2 cellular contexts compared by ENCODE assay signal in the genomic region with DNA sequence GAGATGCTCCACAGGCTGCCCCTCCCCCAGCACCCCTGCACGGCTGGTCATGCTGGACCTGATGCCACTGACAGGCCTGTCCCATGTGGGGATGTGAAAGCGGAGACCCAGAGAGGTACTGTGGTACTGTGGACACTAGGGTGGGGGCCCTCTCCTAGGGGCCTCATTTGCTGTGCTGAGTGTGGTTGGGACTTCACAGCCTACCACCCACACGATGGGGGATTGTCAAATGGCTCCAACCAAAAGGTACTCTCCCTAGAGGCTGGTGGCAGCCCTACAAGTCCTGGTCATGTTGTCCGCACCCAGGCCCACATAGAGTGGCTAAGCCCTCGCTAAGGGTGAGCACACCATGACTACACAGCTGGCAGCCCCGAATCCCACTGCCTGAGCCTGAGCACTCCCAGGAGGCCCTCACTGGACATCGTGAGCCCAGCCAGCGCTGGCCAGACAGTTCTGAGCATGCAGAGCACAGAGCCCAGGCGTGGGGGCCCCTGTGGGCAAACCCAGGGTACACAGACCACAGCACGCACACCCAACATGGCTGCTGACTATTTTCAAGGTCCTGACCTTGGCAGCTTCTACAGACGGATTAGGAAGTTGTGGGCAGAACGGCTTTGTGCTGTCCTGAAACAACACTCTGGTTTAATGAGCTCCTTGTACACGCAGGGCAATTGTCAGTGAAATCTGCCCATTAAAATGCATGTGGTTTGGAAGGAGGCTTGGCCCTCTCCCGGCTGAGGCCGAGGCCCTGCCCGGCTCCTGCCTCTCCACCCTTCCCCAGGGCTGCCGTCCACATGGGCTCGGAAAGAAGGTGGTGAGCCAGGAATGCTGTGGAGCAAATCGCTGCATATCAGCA.
TF ChIP-seq lines count a peak whose summit lies in the region.

No MANE protein-coding gene starts in this region.

TF ChIP-seq in SK-N-SH, 30 proteins besides CTCF, POLR2A, EP300 and RAD21 (continued from another document):
- TF ChIP-seq, protein P1, sequence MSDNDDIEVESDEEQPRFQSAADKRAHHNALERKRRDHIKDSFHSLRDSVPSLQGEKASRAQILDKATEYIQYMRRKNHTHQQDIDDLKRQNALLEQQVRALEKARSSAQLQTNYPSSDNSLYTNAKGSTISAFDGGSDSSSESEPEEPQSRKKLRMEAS (IDR thresholded peaks at IDR 0.05; ENCODE audit: low read depth), result no peak
- TF ChIP-seq MEF2A (IDR thresholded peaks at IDR 0.05; ENCODE audit: borderline replicate concordance, low read depth) (no peak), TAF1 (IDR thresholded peaks at IDR 0.05; ENCODE audit: borderline replicate concordance, low read depth, low read length) (no peak), TEAD4 (IDR thresholded peaks at IDR 0.05; ENCODE audit: borderline replicate concordance, insufficient read depth) (no peak), YY1 (IDR thresholded peaks at IDR 0.05; ENCODE audit: low read depth) (no peak)

TF ChIP-seq in K562, 482 proteins besides CTCF, POLR2A, EP300 and RAD21 (continued from another document):
- TF ChIP-seq ESRRB (CRISPR knock-in tag; IDR thresholded peaks at IDR 0.05; ENCODE audit: borderline replicate concordance) (no peak), SOX6 (IDR thresholded peaks at IDR 0.05) (no peak), THAP7 (CRISPR knock-in tag; IDR thresholded peaks at IDR 0.05) (no peak), ZNF23 (CRISPR knock-in tag; IDR thresholded peaks at IDR 0.05) (no peak)
- TF ChIP-seq, protein P2, sequence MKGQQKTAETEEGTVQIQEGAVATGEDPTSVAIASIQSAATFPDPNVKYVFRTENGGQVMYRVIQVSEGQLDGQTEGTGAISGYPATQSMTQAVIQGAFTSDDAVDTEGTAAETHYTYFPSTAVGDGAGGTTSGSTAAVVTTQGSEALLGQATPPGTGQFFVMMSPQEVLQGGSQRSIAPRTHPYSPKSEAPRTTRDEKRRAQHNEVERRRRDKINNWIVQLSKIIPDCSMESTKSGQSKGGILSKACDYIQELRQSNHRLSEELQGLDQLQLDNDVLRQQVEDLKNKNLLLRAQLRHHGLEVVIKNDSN (CRISPR knock-in tag; IDR thresholded peaks at IDR 0.05), result no peak
